ENCODE assay signal across 8 cellular contexts in the genomic region with DNA sequence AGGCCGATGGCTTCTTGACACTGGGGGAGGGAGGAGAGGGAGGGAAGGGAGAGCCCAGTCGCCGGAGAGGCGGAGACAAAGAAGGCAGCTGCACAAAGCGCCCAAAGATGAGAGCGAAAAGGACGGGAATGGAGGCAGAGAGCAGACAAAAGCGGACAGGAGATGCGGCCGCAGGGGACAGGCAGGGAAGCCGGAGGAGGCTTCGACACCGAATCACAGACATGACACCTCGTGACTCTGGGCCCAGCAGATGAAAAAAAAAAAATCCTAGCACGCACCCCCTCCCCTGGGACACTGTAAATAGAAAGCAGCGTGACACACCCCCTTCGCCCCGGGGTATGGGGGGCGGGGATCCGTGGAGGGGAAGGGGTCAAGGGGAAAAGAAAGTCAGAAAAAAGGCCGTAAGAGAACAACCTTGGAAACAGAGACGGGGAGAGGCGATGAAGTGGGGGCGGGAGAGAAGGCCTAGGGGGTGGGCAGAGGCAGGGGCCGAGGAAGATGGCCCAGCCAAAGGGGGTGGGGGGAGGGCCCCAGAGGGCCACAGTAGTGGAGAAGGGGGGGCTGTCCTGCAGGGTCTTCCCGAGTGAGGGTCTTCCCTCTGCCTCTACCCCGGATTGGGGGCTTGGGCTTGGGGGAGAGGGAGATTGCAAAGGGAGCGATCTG. TPM values are rescaled to one million over a fixed set of nuclear protein-coding genes. Genes with fewer than 3 reads are reported as not detected.
DNase-seq lines count a peak whose midpoint lies in the region; ATAC-seq, FAIRE-seq and TF ChIP-seq lines count a peak whose summit lies in the region.

No MANE protein-coding gene starts in this region.

- H3K36me3 Mint-ChIP-seq in activated naive CD8-positive, alpha-beta T cell = peaks cover 2% of the 10 kb centered on the region
- H3K36me3 Mint-ChIP-seq in activated naive CD8-positive, alpha-beta T cell treated with anti-CD3 and anti-CD28 coated beads for 36 hours = no peaks in the 10 kb centered on the region
- H3K36me3 Mint-ChIP-seq in glutamatergic neuron (ENCODE audit: unreplicated experiment) = peaks cover 6% of the 10 kb centered on the region
- H3K36me3 Mint-ChIP-seq in stimulated activated memory B cell treated with anti-CD40 and anti-IgM and Interleukin-4, amounts not matched to agents 10 μg/mL and 1 μg/mL and 100 μg/mL, for 72 hours = no peaks in the 10 kb centered on the region

- H3K9me3 Mint-ChIP-seq in activated naive CD8-positive, alpha-beta T cell (ENCODE audit: low read depth) = no peaks in the 10 kb centered on the region
- H3K9me3 Mint-ChIP-seq in activated naive CD8-positive, alpha-beta T cell treated with anti-CD3 and anti-CD28 coated beads for 36 hours = no peaks in the 10 kb centered on the region
- H3K9me3 Mint-ChIP-seq in glutamatergic neuron (ENCODE audit: unreplicated experiment) = peaks cover 4% of the 10 kb centered on the region
- H3K9me3 Mint-ChIP-seq in stimulated activated memory B cell treated with anti-CD40 and anti-IgM and Interleukin-4, amounts not matched to agents 10 μg/mL and 1 μg/mL and 100 μg/mL, for 72 hours = no peaks in the 10 kb centered on the region

- no peak for TF ChIP-seq CTCF in glutamatergic neuron (IDR thresholded peaks at IDR 0.05; ENCODE audit: partially characterized antibody, unreplicated experiment)

- FAIRE-seq in HTR-8/SVneo (lab: Jason Lieb, UNC) = no peak

- H3K27me3 Mint-ChIP-seq in activated naive CD8-positive, alpha-beta T cell = peaks cover 43% of the 10 kb centered on the region
- H3K27me3 Mint-ChIP-seq in activated naive CD8-positive, alpha-beta T cell treated with anti-CD3 and anti-CD28 coated beads for 36 hours = peaks cover 81% of the 10 kb centered on the region
- peaks cover 26% of the 10 kb centered on the region for H3K27me3 Mint-ChIP-seq in glutamatergic neuron (ENCODE audit: unreplicated experiment)
- H3K27me3 Mint-ChIP-seq in stimulated activated memory B cell treated with anti-CD40 and anti-IgM and Interleukin-4, amounts not matched to agents 10 μg/mL and 1 μg/mL and 100 μg/mL, for 72 hours = peaks cover 82% of the 10 kb centered on the region

- peaks cover 20% of the 10 kb centered on the region for H3K4me1 Mint-ChIP-seq in activated naive CD8-positive, alpha-beta T cell (ENCODE audit: low read depth)
- peaks cover 9% of the 10 kb centered on the region for H3K4me1 Mint-ChIP-seq in activated naive CD8-positive, alpha-beta T cell treated with anti-CD3 and anti-CD28 coated beads for 36 hours
- no peaks in the 10 kb centered on the region for H3K4me1 Mint-ChIP-seq in glutamatergic neuron (ENCODE audit: low read depth, unreplicated experiment)
- peaks cover 33% of the 10 kb centered on the region for H3K4me1 Mint-ChIP-seq in stimulated activated memory B cell treated with anti-CD40 and anti-IgM and Interleukin-4, amounts not matched to agents 10 μg/mL and 1 μg/mL and 100 μg/mL, for 72 hours

- peak overlapping the region; percentile 58 for H3K4me3 Mint-ChIP-seq in activated naive CD8-positive, alpha-beta T cell
- H3K4me3 Mint-ChIP-seq in activated naive CD8-positive, alpha-beta T cell treated with anti-CD3 and anti-CD28 coated beads for 36 hours = no peak overlapping the region
- peak overlapping the region; percentile 90 for H3K4me3 Mint-ChIP-seq in glutamatergic neuron (ENCODE audit: unreplicated experiment)
- H3K4me3 Mint-ChIP-seq in stimulated activated memory B cell treated with anti-CD40 and anti-IgM and Interleukin-4, amounts not matched to agents 10 μg/mL and 1 μg/mL and 100 μg/mL, for 72 hours = peak overlapping the region; percentile 73

- no peak overlapping the region for H3K27ac Mint-ChIP-seq in activated naive CD8-positive, alpha-beta T cell
- no peak overlapping the region for H3K27ac Mint-ChIP-seq in activated naive CD8-positive, alpha-beta T cell treated with anti-CD3 and anti-CD28 coated beads for 36 hours
- peak overlapping the region; percentile 88 for H3K27ac Mint-ChIP-seq in glutamatergic neuron (ENCODE audit: unreplicated experiment)
- peak overlapping the region; percentile 42 for H3K27ac Mint-ChIP-seq in stimulated activated memory B cell treated with anti-CD40 and anti-IgM and Interleukin-4, amounts not matched to agents 10 μg/mL and 1 μg/mL and 100 μg/mL, for 72 hours

- DNase-seq in activated naive CD8-positive, alpha-beta T cell treated with anti-CD3 and anti-CD28 coated beads for 36 hours = no peak
- DNase-seq in NCI-H2171 (lab: John Stamatoyannopoulos, UW) = peak; percentile 39
- peak; percentile 50 for DNase-seq in glutamatergic neuron
- DNase-seq in HTR-8/SVneo (ENCODE audit: insufficient read length, low spot score) = no peak

- ATAC-seq in stimulated activated memory B cell treated with anti-CD40 and anti-IgM and Interleukin-4, amounts not matched to agents 10 μg/mL and 1 μg/mL and 100 μg/mL, for 72 hours = peak; percentile 45
- ATAC-seq in GM18519 (IDR thresholded peaks at IDR 0.05; ENCODE audit: low FRiP score, unreplicated experiment) (no peak), GM21381 (IDR thresholded peaks at IDR 0.05; ENCODE audit: unreplicated experiment) (no peak)

RNA-seq across cellular contexts. Expression of a gene that starts 0.8 kb away (rescaled TPM):
- total RNA-seq in activated naive CD8-positive, alpha-beta T cell treated with anti-CD3 and anti-CD28 coated beads for 36 hours = not detected
- 2.4 TPM for total RNA-seq in glutamatergic neuron (ENCODE audit: unreplicated experiment)

RNA-seq across cellular contexts. Expression of a gene that starts 13.9 kb away (rescaled TPM):
- total RNA-seq in activated naive CD8-positive, alpha-beta T cell treated with anti-CD3 and anti-CD28 coated beads for 36 hours = not detected
- total RNA-seq in glutamatergic neuron (ENCODE audit: unreplicated experiment) = 8.4 TPM

RNA-seq across cellular contexts. Expression of a gene that starts 21.6 kb away (rescaled TPM):
- total RNA-seq in activated naive CD8-positive, alpha-beta T cell treated with anti-CD3 and anti-CD28 coated beads for 36 hours = not detected
- not detected for total RNA-seq in glutamatergic neuron (ENCODE audit: unreplicated experiment)

RNA-seq across cellular contexts. Expression of a gene that starts 25.0 kb away (rescaled TPM):
- total RNA-seq in activated naive CD8-positive, alpha-beta T cell treated with anti-CD3 and anti-CD28 coated beads for 36 hours = 10 to 100 TPM; 30.1 to 38.4 TPM
- 50.4 TPM for total RNA-seq in glutamatergic neuron (ENCODE audit: unreplicated experiment)

RNA-seq across cellular contexts. Expression of a gene that starts 38.1 kb away (rescaled TPM):
- 10 to 100 TPM; 19.5 to 22.7 TPM for total RNA-seq in activated naive CD8-positive, alpha-beta T cell treated with anti-CD3 and anti-CD28 coated beads for 36 hours
- 47.1 TPM for total RNA-seq in glutamatergic neuron (ENCODE audit: unreplicated experiment)

Comparison
In these comparisons a context has a peak if more than half of its experiments do, and no peak if none do; other contexts are left out.
1. H3K27ac Mint-ChIP-seq: peak in glutamatergic neuron (single experiment) and stimulated activated memory B cell treated with anti-CD40 and anti-IgM and Interleukin-4, amounts not matched to agents 10 μg/mL and 1 μg/mL and 100 μg/mL, for 72 hours (single experiment); none in activated naive CD8-positive, alpha-beta T cell (single experiment) and activated naive CD8-positive, alpha-beta T cell treated with anti-CD3 and anti-CD28 coated beads for 36 hours (single experiment).
2. DNase-seq: peak in NCI-H2171 (single experiment) and glutamatergic neuron (single experiment); none in activated naive CD8-positive, alpha-beta T cell treated with anti-CD3 and anti-CD28 coated beads for 36 hours (single experiment) and HTR-8/SVneo (single experiment).